ENCODE assay signal across 24 cellular contexts in the genomic region with DNA sequence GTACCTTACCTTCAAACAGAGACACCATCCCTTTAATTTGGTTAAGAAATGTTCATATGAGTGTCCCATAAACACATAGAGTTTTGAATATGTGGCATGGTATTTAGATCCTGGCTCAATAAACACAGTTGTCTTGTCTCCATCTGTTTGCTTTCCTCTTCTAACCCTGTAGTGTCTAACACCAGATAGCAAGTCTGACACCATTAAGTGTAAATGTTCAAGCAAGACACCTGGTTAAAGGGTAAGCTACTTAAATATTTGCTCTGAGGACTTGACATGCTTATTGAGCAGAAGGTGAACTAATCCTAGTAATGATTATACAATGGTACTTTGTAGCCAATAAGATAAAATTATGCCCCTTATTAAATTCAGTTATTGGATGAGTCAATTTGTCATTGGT.
"Had no signal": no experiment of that assay in that cellular context is flagged by ENCODE, and none has a peak within 500 bp of the region (broad histone marks: within the 10 kb centered on the region; RNA-seq: fewer than 3 reads in every experiment).

No MANE protein-coding gene starts in this region.

- H3K36me3 ChIP-seq: brain microvascular endothelial cell, cardiac muscle cell had no signal

- H3K4me3 ChIP-seq: cardiac muscle cell, SK-N-MC had no signal

- DNase-seq: activated CD4-positive, alpha-beta memory T cell treated with anti-CD3 and anti-CD28 coated beads for 36 hours; activated CD4-positive, alpha-beta T cell treated with anti-CD3 and anti-CD28 coated beads, Interleukin-2, amount 10 ng/mL, durations not matched to agents 7 days and 5 days; activated CD4-positive, CD25-positive, alpha-beta regulatory T cell; activated CD8-positive, alpha-beta memory T cell treated with anti-CD3 and anti-CD28 coated beads for 24 hours; activated gamma-delta T cell; activated naive CD4-positive, alpha-beta T cell treated with anti-CD3 and anti-CD28 coated beads for 36 hours; activated T-cell treated with anti-CD3 and anti-CD28 coated beads, Interleukin-2, amount 50 U/mL, for 4 hours; amygdala; brain microvascular endothelial cell; KBM-7; NCI-H1048; NCI-H1417 treated with DMSO at 0.1 percent for 48 hours; NCI-H1694; NCI-H2029 treated with DMSO at 0.1 percent for 48 hours; NCI-H510A treated with DMSO at 0.1 percent for 48 hours; T-cell; T-helper 2 cell; T1000 had no signal

- H3K27me3 ChIP-seq: brain microvascular endothelial cell, cardiac muscle cell had no signal

- FAIRE-seq: astrocyte, TTC549 had no signal

- ATAC-seq: activated T-cell treated with anti-CD3 and anti-CD28 coated beads, Interleukin-2, amount 50 U/mL, for 4 hours; activated T-helper 17 cell treated with anti-CD3 and anti-CD28 coated beads, Interleukin-2, amount 50 U/mL, for 72 hours; Right ventricle myocardium inferior; T-cell had no signal

- H3K27ac ChIP-seq: brain microvascular endothelial cell, cardiac muscle cell, SK-N-MC had no signal
